ENCODE assay signal across 36 cellular contexts in genomic region chr1:37732111-37732780, GRCh38. TPM values are rescaled to one million over a fixed set of nuclear protein-coding genes. Genes with fewer than 3 reads are reported as not detected.
DNase-seq lines count a peak whose midpoint lies in the region; ATAC-seq, FAIRE-seq and TF ChIP-seq lines count a peak whose summit lies in the region.
"Had no signal": no experiment of that assay in that cellular context is flagged by ENCODE, and none has a peak within 500 bp of the region (broad histone marks: within the 10 kb centered on the region; RNA-seq: fewer than 3 reads in every experiment).

No MANE protein-coding gene starts in this region.

- no peak for TF ChIP-seq CTCF in pancreas (IDR thresholded peaks at IDR 0.05)

- WGBS in pancreas, 2 donors = 66 to 70% methylated on average over 12 of the region's 12 CpGs

- no peaks in the 10 kb centered on the region for H3K9me3 ChIP-seq in pancreas
- H3K9me3 ChIP-seq: MG63, thoracic aorta, vagina had no signal

- H3K27ac ChIP-seq in pancreas = no peak overlapping the region
- H3K27ac ChIP-seq: heart right ventricle, PC-9, spleen, thoracic aorta, vagina had no signal

- peak in 3 of 4 donors; percentile 31 to 49 (median 39) for ATAC-seq in pancreas
- ATAC-seq in GM21526 (IDR thresholded peaks at IDR 0.05; ENCODE audit: low FRiP score, unreplicated experiment) = no peak
- no peak for ATAC-seq in HG03378 (IDR thresholded peaks at IDR 0.05; ENCODE audit: unreplicated experiment)
- ATAC-seq: activated naive CD8-positive, alpha-beta T cell treated with anti-CD3 and anti-CD28 coated beads, Interleukin-2, amount 50 U/mL, for 24 hours; heart right ventricle; stimulated activated naive CD8-positive, alpha-beta T cell treated with anti-CD3 and anti-CD28 coated beads, Interleukin-15, amount 100 ng/mL, for 72 hours had no signal

- H3K36me3 ChIP-seq in pancreas = no peaks in the 10 kb centered on the region
- H3K36me3 ChIP-seq: heart right ventricle, MG63, spleen, thoracic aorta, vagina had no signal

- H3K27me3 ChIP-seq in pancreas = no peaks in the 10 kb centered on the region
- H3K27me3 ChIP-seq: MG63 had no signal

- no peaks in the 10 kb centered on the region for H3K4me1 ChIP-seq in pancreas
- H3K4me1 ChIP-seq: heart right ventricle, spleen, vagina had no signal

- intact Hi-C loops in pancreas (cut with DNase I) = no loop called here

- no peak overlapping the region for H3K4me3 ChIP-seq in pancreas
- H3K4me3 ChIP-seq: heart right ventricle, lung, MG63, PC-9, spleen, thoracic aorta, vagina had no signal

- FAIRE-seq in pancreas (lab: Jason Lieb, UNC) = no peak

- DNase-seq in D341Med (ENCODE audit: low spot score) (peak; percentile 14), NCI-H526 (lab: John Stamatoyannopoulos, UW) (peak; percentile 22 to 52), islet precursor cell (peak; percentile 44), pancreas (no peak), COLO829 (ENCODE audit: low spot score) (no peak), RKO (ENCODE audit: low spot score) (no peak)
- DNase-seq: activated CD4-positive, alpha-beta memory T cell treated with anti-CD3 and anti-CD28 coated beads for 36 hours; activated CD4-positive, alpha-beta T cell treated with anti-CD3 and anti-CD28 coated beads for 1 hour; activated CD8-positive, alpha-beta memory T cell treated with anti-CD3 and anti-CD28 coated beads, Interleukin-2, amount 50 U/mL, for 4 hours; activated naive CD4-positive, alpha-beta T cell; activated naive CD8-positive, alpha-beta T cell treated with anti-CD3 and anti-CD28 coated beads, Interleukin-2, amount 50 U/mL, for 24 hours; AML-193; CD4-positive, CD25-positive, alpha-beta regulatory T cell; central memory CD4-positive, alpha-beta T cell; dermis blood vessel endothelial cell; foreskin melanocyte; heart right ventricle; KG1; kidney glomerular epithelial cell; MG63; NCI-H1105 treated with DMSO at 0.1 percent for 48 hours; NCI-H2029; NCI-H524; nephron progenitor cell; SIG-M5; spleen; stimulated activated CD4-positive, alpha-beta T cell treated with anti-CD3 and anti-CD28 coated beads, Interleukin-2, amount 100 ng/mL, for 48 hours; stimulated activated naive CD8-positive, alpha-beta T cell treated with anti-CD3 and anti-CD28 coated beads, Interleukin-15, amount 100 ng/mL, for 72 hours had no signal

RNA-seq across cellular contexts. Expression of gene EPHA10, which starts 32.7 kb away (rescaled TPM):
- 1 to 10 TPM; 1.7 to 3.8 (median 1.9) TPM for total RNA-seq in pancreas
- 1 to 10 TPM; 2.2 to 2.7 TPM for polyA plus RNA-seq in pancreas
- total RNA-seq: A673; CD4-positive, CD25-positive, alpha-beta regulatory T cell; dermis blood vessel endothelial cell; osteocyte; thoracic aorta had no signal
- polyA plus RNA-seq: CD4-positive, CD25-positive, alpha-beta regulatory T cell had no signal

RNA-seq across cellular contexts. Expression of gene CDCA8, which starts 39.9 kb away (rescaled TPM):
- under 1 TPM; 0.19 to 0.79 (median 0.44) TPM for total RNA-seq in pancreas
- under 1 TPM; 0.28 to 0.57 TPM for polyA plus RNA-seq in pancreas

Comparison
In these comparisons a context has a peak if more than half of its experiments do, and no peak if none do; other contexts are left out.
1. DNase-seq: peak in D341Med (single experiment), NCI-H526 (2 of 2) and islet precursor cell (single experiment); none in pancreas (0 of 6), COLO829 (single experiment) and RKO (single experiment).
2. ATAC-seq: peak in pancreas (3 of 4); none in GM21526 (single experiment) and HG03378 (single experiment).